Comparison of ENCODE assay signal across 13 cellular contexts in the genomic region with DNA sequence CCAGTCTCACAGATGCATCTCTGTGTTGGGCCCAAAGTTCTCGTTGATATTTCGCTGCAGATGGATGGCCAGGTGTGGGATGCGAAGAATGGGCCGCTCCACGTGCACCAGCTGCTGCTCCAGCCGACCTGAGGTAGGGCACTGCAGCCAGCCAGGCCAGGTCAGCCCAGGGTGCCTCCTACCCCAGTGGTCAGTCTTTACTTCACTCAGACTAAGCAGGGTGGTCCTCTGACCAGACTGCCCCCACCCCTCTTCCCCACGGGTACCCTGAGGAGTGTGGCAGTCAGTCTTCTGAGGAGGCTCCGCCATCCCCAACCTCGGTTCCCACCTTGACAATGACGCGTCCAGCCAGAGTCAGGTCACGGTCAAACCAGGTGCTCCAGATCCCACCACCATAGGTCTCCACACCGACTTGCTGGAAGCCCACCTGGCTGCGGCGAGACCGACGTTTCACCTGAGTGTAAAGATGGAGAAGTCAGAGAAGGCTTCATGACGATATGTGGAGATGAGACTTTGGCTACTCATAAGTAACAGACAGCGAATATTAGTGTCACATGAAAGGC. TPM values are rescaled to one million over a fixed set of nuclear protein-coding genes. Genes with fewer than 3 reads are reported as not detected.
A peak's percentile ranks its signal among the peaks of the same experiment; 100 is the strongest.
DNase-seq lines count a peak whose midpoint lies in the region; ATAC-seq and TF ChIP-seq lines count a peak whose summit lies in the region.
"Had no signal": no experiment of that assay in that cellular context is flagged by ENCODE, and none has a peak within 500 bp of the region (broad histone marks: within the 10 kb centered on the region; RNA-seq: fewer than 3 reads in every experiment).

No MANE protein-coding gene starts in this region.

- peak overlapping the region; percentile 95 for H3K4me3 Mint-ChIP-seq in activated B cell treated with CpG ODN at 0.5 μM for 24 hours

- no peak overlapping the region for H3K27ac ChIP-seq in left ventricle myocardium inferior (replicated peaks)
- H3K27ac ChIP-seq in heart left ventricle, result no peak overlapping the region
- no peak overlapping the region for H3K27ac ChIP-seq in subcutaneous abdominal adipose tissue (ENCODE audit: low read depth, low read length)

- POLR2A ChIA-PET in activated B cell treated with CpG ODN at 0.5 μM for 24 hours (lab: Charles Lee), result no interaction called here
- POLR2A ChIA-PET in HEK293T (lab: Yijun Ruan, JAX), result no interaction called here

- peaks cover 31% of the 10 kb centered on the region for H3K4me1 ChIP-seq in left ventricle myocardium inferior
- H3K4me1 ChIP-seq in heart left ventricle, result peaks cover 0 to 19% (median 11%) of the 10 kb centered on the region in 12 donors
- peaks cover 3 to 31% (median 18%) of the 10 kb centered on the region in 5 donors for H3K4me1 ChIP-seq in subcutaneous abdominal adipose tissue (ENCODE audit: control insufficient read depth in 5 of 5, insufficient read depth in 5 of 5, low read length in 5 of 5)

- 95 to 99% (median 96%) methylated on average over 18 to 19 of the region's 19 CpGs for WGBS in heart left ventricle, 4 donors

- H3K9ac ChIP-seq in subcutaneous abdominal adipose tissue (ENCODE audit: low read length in 5 of 5), result peak overlapping the region in 2 of 5 donors; percentile 86 to 89

- TF ChIP-seq CTCF in left ventricle myocardium inferior (IDR thresholded peaks at IDR 0.05; ENCODE audit: borderline replicate concordance), result no peak
- TF ChIP-seq CTCF in heart left ventricle (IDR thresholded peaks at IDR 0.05), result no peak
- no peak for TF ChIP-seq CTCF in activated B cell treated with CpG ODN at 0.5 μM for 24 hours (IDR thresholded peaks at IDR 0.05)
- no peak for TF ChIP-seq CTCF in foreskin fibroblast (IDR thresholded peaks at IDR 0.05; ENCODE audit: low read depth, low read length)

- H3K36me3 ChIP-seq in left ventricle myocardium inferior, result peaks cover 56% of the 10 kb centered on the region
- peaks cover 0 to 56% (median 54%) of the 10 kb centered on the region in 9 donors for H3K36me3 ChIP-seq in heart left ventricle
- H3K36me3 ChIP-seq in subcutaneous abdominal adipose tissue (ENCODE audit: control insufficient read depth in 5 of 5, insufficient read depth in 5 of 5, low read length in 5 of 5), result peaks cover 0 to 56% (median 51%) of the 10 kb centered on the region in 5 donors

- peak overlapping the region; percentile 94 for H3K4me3 ChIP-seq in left ventricle myocardium inferior
- H3K4me3 ChIP-seq in heart left ventricle, result peak overlapping the region in 3 of 12 donors; percentile 83 to 91 (median 88)
- H3K4me3 ChIP-seq in foreskin fibroblast (ENCODE audit: low read depth in 1 of 2, low read length in 2 of 2), result peak overlapping the region; percentile 73 to 91
- peak overlapping the region in 3 of 5 donors; percentile 84 to 95 (median 91) for H3K4me3 ChIP-seq in subcutaneous abdominal adipose tissue (ENCODE audit: low read depth in 1 of 5, low read length in 5 of 5)

- H3K9me3 ChIP-seq in left ventricle myocardium inferior (replicated peaks), result no peaks in the 10 kb centered on the region
- H3K9me3 ChIP-seq in heart left ventricle, result peaks cover 0 to 5% (median 0%) of the 10 kb centered on the region in 12 donors
- H3K9me3 ChIP-seq in subcutaneous abdominal adipose tissue (ENCODE audit: control insufficient read depth in 5 of 5, low read length in 5 of 5), result no peaks in the 10 kb centered on the region
- H3K9me3 ChIP-seq: esophagus muscularis mucosa had no signal

- no peaks in the 10 kb centered on the region for H3K9me3 Mint-ChIP-seq in activated B cell treated with CpG ODN at 0.5 μM for 24 hours

- CTCF ChIA-PET in activated B cell treated with CpG ODN at 0.5 μM for 24 hours (lab: Charles Lee), result no interaction called here
- CTCF ChIA-PET in HEK293T (lab: Yijun Ruan, JAX), result no interaction called here

- peaks cover 61% of the 10 kb centered on the region for H3K36me3 Mint-ChIP-seq in activated B cell treated with CpG ODN at 0.5 μM for 24 hours (ENCODE audit: low read depth)

- no peaks in the 10 kb centered on the region for H3K27me3 Mint-ChIP-seq in activated B cell treated with CpG ODN at 0.5 μM for 24 hours

- TF ChIP-seq POLR2A in heart left ventricle (IDR thresholded peaks at IDR 0.05), result no peak

- ATAC-seq in heart left ventricle (no peak), activated B cell treated with CpG ODN at 0.5 μM for 24 hours (ENCODE audit: low read depth) (no peak), HG03159 (IDR thresholded peaks at IDR 0.05; ENCODE audit: unreplicated experiment) (no peak)

- H3K4me1 Mint-ChIP-seq in activated B cell treated with CpG ODN at 0.5 μM for 24 hours, result peaks cover 16% of the 10 kb centered on the region

- no peak for DNase-seq in left ventricle myocardium inferior
- no peak for DNase-seq in heart left ventricle
- no peak for DNase-seq in activated B cell treated with CpG ODN at 0.5 μM for 24 hours
- no peak for DNase-seq in foreskin fibroblast
- no peak for DNase-seq in NCI-H187 treated with DMSO at 0.1 percent for 48 hours (lab: John Stamatoyannopoulos, UW)
- no peak for DNase-seq in HEK293T (ENCODE audit: extremely low spot score)
- DNase-seq: NCI-H2029 treated with DMSO at 0.1 percent for 48 hours, OCI-M1 had no signal

- no peak overlapping the region for H3K27ac Mint-ChIP-seq in activated B cell treated with CpG ODN at 0.5 μM for 24 hours

- intact Hi-C loops in left ventricle myocardium inferior (cut with micrococcal nuclease) (no loop called here), heart left ventricle (cut with DNase I) (loop anchor here in 6 of 10 donors (10.0 kb wide), 3 partner anchors 91 to 221 kb away; a partner anchor contains a TSS), activated B cell treated with CpG ODN at 0.5 μM for 24 hours (cut with micrococcal nuclease) (loop anchor here (5.0 to 10.0 kb wide), 5 partner anchors 256 to 981 kb away; a partner anchor contains a TSS)

- H3K27me3 ChIP-seq in left ventricle myocardium inferior (ENCODE audit: low read depth), result no peaks in the 10 kb centered on the region
- H3K27me3 ChIP-seq in heart left ventricle, result no peaks in the 10 kb centered on the region
- H3K27me3 ChIP-seq in subcutaneous abdominal adipose tissue (ENCODE audit: control insufficient read depth in 5 of 5, insufficient read depth in 4 of 5, low read length in 5 of 5), result no peaks in the 10 kb centered on the region
- H3K27me3 ChIP-seq: cardiac muscle cell, esophagus muscularis mucosa had no signal

TF ChIP-seq in HEK293T, 16 proteins besides CTCF, POLR2A, EP300 and RAD21:
- TF ChIP-seq HDGF (IDR thresholded peaks at IDR 0.05; ENCODE audit: borderline replicate concordance) (no peak), FOXA1 (IDR thresholded peaks at IDR 0.05) (no peak), TARDBP (IDR thresholded peaks at IDR 0.05) (no peak), SUZ12 (IDR thresholded peaks at IDR 0.05) (no peak), CTBP1 (IDR thresholded peaks at IDR 0.05; ENCODE audit: borderline replicate concordance) (no peak), ELF4 (IDR thresholded peaks at IDR 0.05) (no peak), LEF1 (IDR thresholded peaks at IDR 0.05; ENCODE audit: borderline replicate concordance) (no peak), ZNF384 (IDR thresholded peaks at IDR 0.05) (no peak), BHLHE40 (IDR thresholded peaks at IDR 0.05; ENCODE audit: borderline replicate concordance) (no peak)

RNA-seq across cellular contexts. Expression of a gene that starts 1.7 kb away (rescaled TPM):
- total RNA-seq in left ventricle myocardium inferior, result 73.0 TPM
- 100 to 1,000 TPM in 1 of 9 donors, 10 to 100 TPM in 8; 61.8 to 101 (median 73.4) TPM for total RNA-seq in heart left ventricle
- 10 to 100 TPM; 61.3 to 69.6 TPM for polyA plus RNA-seq in heart left ventricle
- total RNA-seq in activated B cell treated with CpG ODN at 0.5 μM for 24 hours, result 89.0 and 93.4 TPM in 2 replicates

RNA-seq across cellular contexts. Expression of a gene that starts 32.1 kb away (rescaled TPM):
- total RNA-seq in left ventricle myocardium inferior, result 15,954 TPM
- over 10,000 TPM in 8 of 9 donors, 1,000 to 10,000 TPM in 1; 9,618 to 28,674 (median 17,979) TPM for total RNA-seq in heart left ventricle
- polyA plus RNA-seq in heart left ventricle, result over 10,000 TPM; 15,024 to 19,385 TPM
- not detected in 2 replicates for total RNA-seq in activated B cell treated with CpG ODN at 0.5 μM for 24 hours
- total RNA-seq: T-helper 1 cell treated with Interleukin-12 subunit alpha and Interleukin-12 subunit beta and Interleukin-4 antibody, amounts not matched to agents 30 ng/mL and 1 ng/mL, for 36 hours had no signal

RNA-seq across cellular contexts. Expression of a gene that starts 48.6 kb away (rescaled TPM):
- total RNA-seq in left ventricle myocardium inferior (145 TPM), heart left ventricle (100 to 1,000 TPM in 6 of 9 donors, 10 to 100 TPM in 3; 93.6 to 150 (median 114) TPM), activated B cell treated with CpG ODN at 0.5 μM for 24 hours (0.09 and 0.42 TPM in 2 replicates)
- polyA plus RNA-seq in heart left ventricle, result 10 to 100 TPM; 64.8 to 92.2 TPM

RNA-seq across cellular contexts. Expression of a gene that starts 53.5 kb away (rescaled TPM):
- total RNA-seq in left ventricle myocardium inferior, result not detected
- total RNA-seq in heart left ventricle, result not detected
- not detected for polyA plus RNA-seq in heart left ventricle
- total RNA-seq in activated B cell treated with CpG ODN at 0.5 μM for 24 hours, result not detected in 2 replicates
- total RNA-seq: cardiac muscle cell; esophagus muscularis mucosa; T-helper 1 cell treated with Interleukin-12 subunit alpha and Interleukin-12 subunit beta and Interleukin-4 antibody, amounts not matched to agents 30 ng/mL and 1 ng/mL, for 36 hours had no signal
- polyA plus RNA-seq: cardiac muscle cell had no signal

Comparison
In these comparisons a context has a peak if more than half of its experiments do, and no peak if none do; other contexts are left out.
1. RNA of a gene that starts 32.1 kb away (total RNA-seq): 9,618 to 28,674 TPM in heart left ventricle and 15,954 TPM in left ventricle myocardium inferior (single experiment); not detected in activated B cell treated with CpG ODN at 0.5 μM for 24 hours; every median in the first group is over 1,000 times any median in the second.
2. RNA of a gene that starts 48.6 kb away (total RNA-seq): 145 TPM in left ventricle myocardium inferior (single experiment) and 93.6 to 150 TPM in heart left ventricle; 0.09 to 0.42 TPM in activated B cell treated with CpG ODN at 0.5 μM for 24 hours; every median in the first group is over 10 times any median in the second.